ENCODE assay signal across 15 cellular contexts in the genomic region with DNA sequence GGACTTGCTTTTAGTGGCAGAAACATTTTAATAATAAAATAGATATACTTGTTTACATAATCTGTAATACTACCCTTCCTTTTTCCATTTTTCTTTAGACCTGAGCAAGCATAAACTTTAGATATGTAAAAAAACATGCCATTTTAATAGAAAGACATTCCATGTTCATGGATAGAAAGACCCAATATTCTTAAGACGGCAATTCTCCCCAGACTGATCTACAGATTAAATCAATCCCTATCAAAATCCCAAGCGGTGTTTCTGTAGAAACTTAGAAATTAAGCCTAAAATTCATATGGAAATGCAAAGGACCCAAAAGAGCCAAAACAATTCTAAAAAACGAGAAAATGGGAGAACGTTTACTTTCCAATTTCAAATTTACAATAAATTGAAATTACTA.
"Had no signal": no experiment of that assay in that cellular context is flagged by ENCODE, and none has a peak within 500 bp of the region (broad histone marks: within the 10 kb centered on the region; RNA-seq: fewer than 3 reads in every experiment).

No MANE protein-coding gene starts in this region.

- H3K27me3 Mint-ChIP-seq: effector memory CD8-positive, alpha-beta T cell had no signal

- H3K27me3 ChIP-seq: body of pancreas had no signal

- H3K9me3 ChIP-seq: body of pancreas had no signal

- H3K4me3 ChIP-seq: body of pancreas, lung, smooth muscle cell had no signal

- H3K27ac ChIP-seq: body of pancreas had no signal

- DNase-seq: activated CD4-positive, alpha-beta T cell treated with anti-CD3 and anti-CD28 coated beads for 4 hours; activated CD8-positive, alpha-beta memory T cell treated with anti-CD3 and anti-CD28 coated beads, Interleukin-2, amount 50 U/mL, for 4 hours; activated gamma-delta T cell treated with Interleukin-2 at 50 U/mL for 16 hours; body of pancreas; caudate nucleus; effector memory CD8-positive, alpha-beta T cell; hypothalamus; nucleus accumbens; stimulated activated CD4-positive, alpha-beta T cell treated with anti-CD3 and anti-CD28 coated beads, Interleukin-4, amount 100 ng/mL, for 1 hour had no signal

- H3K4me3 Mint-ChIP-seq: activated T-helper 1 cell treated with anti-CD3 and anti-CD28 coated beads, Interleukin-12 subunit alpha, Interleukin-12 subunit beta, Interleukin-2, Interleukin-4 antibody, amounts not matched to agents 30 ng/mL and 10 ng/mL and 1 ng/mL, durations not matched to agents 14 hours and 24 hours and 36 hours; effector memory CD8-positive, alpha-beta T cell; mesothelial cell of epicardium; WTC11 had no signal

- ATAC-seq: body of pancreas; effector memory CD8-positive, alpha-beta T cell; sciatic nerve; WTC11 had no signal

- H3K4me1 Mint-ChIP-seq: mesothelial cell of epicardium had no signal

- H3K9me3 Mint-ChIP-seq: activated T-helper 1 cell treated with anti-CD3 and anti-CD28 coated beads, Interleukin-12 subunit alpha, Interleukin-12 subunit beta, Interleukin-2, Interleukin-4 antibody, amounts not matched to agents 30 ng/mL and 10 ng/mL and 1 ng/mL, durations not matched to agents 14 hours and 24 hours and 36 hours; mesothelial cell of epicardium; WTC11 had no signal

- H3K27ac Mint-ChIP-seq: activated T-helper 1 cell treated with anti-CD3 and anti-CD28 coated beads, Interleukin-12 subunit alpha, Interleukin-12 subunit beta, Interleukin-2, Interleukin-4 antibody, amounts not matched to agents 30 ng/mL and 10 ng/mL and 1 ng/mL, durations not matched to agents 14 hours and 24 hours and 36 hours; mesothelial cell of epicardium; WTC11 had no signal

- H3K4me2 ChIP-seq: smooth muscle cell had no signal
